In the genomic region with DNA sequence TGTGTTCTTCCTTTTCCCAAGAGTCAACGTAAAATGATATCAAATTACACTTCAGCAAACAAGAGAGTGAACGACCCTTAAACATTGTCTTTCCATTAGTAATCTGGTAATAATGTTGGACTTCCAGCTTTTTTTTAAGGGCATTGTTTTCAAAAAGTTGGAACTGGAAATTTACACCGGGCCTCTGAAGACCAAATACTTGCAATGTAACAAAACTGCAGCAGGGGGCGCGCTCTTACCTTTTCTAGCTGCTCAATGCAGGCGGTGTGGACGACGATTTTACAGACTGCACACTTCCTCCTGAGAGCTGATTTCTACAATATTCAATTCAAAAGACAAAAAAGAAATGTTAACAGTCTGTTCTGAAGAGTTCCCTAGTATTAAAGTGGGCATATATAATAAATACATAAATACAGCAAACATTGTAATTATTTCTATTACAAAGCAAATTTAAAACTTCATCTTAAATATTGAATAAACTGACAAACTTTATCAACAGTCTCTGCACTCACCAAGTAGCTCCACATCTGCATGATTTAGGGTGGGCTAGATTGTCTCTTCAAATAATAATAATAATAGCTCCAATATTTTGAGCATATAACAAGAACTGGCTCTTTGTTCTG, we compare ENCODE assay signal across 7 cellular contexts.
A peak's percentile ranks its signal among the peaks of the same experiment; 100 is the strongest.
DNase-seq lines count a peak whose midpoint lies in the region; ATAC-seq and TF ChIP-seq lines count a peak whose summit lies in the region.

No MANE protein-coding gene starts in this region.

- H3K4me3 ChIP-seq in skeletal muscle satellite cell (ENCODE audit: low read length), result no peak overlapping the region

- no peaks in the 10 kb centered on the region for H3K9me3 ChIP-seq in skeletal muscle satellite cell (replicated peaks; ENCODE audit: low read length)

- DNase-seq in NCI-H146 (lab: John Stamatoyannopoulos, UW) (peak; percentile 74), T-helper 2 cell (peak in 3 of 5 experiments; percentile 24 to 67 (median 50)), astrocyte of the hippocampus (ENCODE audit: low read depth, low spot score) (peak; percentile 87), hypothalamus (lab: John Stamatoyannopoulos, UW) (peak in 47 of 51 donors; percentile 1 to 81 (median 51))

- peaks cover 14% of the 10 kb centered on the region for H3K36me3 ChIP-seq in skeletal muscle satellite cell (ENCODE audit: insufficient read depth, low read length)

- H3K4me2 ChIP-seq in skeletal muscle satellite cell (ENCODE audit: low read length), result peak overlapping the region; percentile 28

- H3K4me1 ChIP-seq in skeletal muscle satellite cell (ENCODE audit: control insufficient read depth, insufficient read depth, low read length), result peaks cover 39% of the 10 kb centered on the region

- peak; percentile 84 for ATAC-seq in HG02798 (IDR thresholded peaks at IDR 0.05; ENCODE audit: poor library complexity, unreplicated experiment)

- H3K27me3 ChIP-seq in skeletal muscle satellite cell (ENCODE audit: control insufficient read depth, insufficient read depth, low read length), result no peaks in the 10 kb centered on the region

- peak overlapping the region; percentile 78 for H3K9ac ChIP-seq in skeletal muscle satellite cell (ENCODE audit: low read depth, low read length)

- peak; percentile 72 for TF ChIP-seq CTCF in GM12873 (IDR thresholded peaks at IDR 0.05; ENCODE audit: insufficient read depth, low read depth, low read length, missing control alignments)
